Comparison of ENCODE assay signal across 8 cellular contexts in the genomic region with DNA sequence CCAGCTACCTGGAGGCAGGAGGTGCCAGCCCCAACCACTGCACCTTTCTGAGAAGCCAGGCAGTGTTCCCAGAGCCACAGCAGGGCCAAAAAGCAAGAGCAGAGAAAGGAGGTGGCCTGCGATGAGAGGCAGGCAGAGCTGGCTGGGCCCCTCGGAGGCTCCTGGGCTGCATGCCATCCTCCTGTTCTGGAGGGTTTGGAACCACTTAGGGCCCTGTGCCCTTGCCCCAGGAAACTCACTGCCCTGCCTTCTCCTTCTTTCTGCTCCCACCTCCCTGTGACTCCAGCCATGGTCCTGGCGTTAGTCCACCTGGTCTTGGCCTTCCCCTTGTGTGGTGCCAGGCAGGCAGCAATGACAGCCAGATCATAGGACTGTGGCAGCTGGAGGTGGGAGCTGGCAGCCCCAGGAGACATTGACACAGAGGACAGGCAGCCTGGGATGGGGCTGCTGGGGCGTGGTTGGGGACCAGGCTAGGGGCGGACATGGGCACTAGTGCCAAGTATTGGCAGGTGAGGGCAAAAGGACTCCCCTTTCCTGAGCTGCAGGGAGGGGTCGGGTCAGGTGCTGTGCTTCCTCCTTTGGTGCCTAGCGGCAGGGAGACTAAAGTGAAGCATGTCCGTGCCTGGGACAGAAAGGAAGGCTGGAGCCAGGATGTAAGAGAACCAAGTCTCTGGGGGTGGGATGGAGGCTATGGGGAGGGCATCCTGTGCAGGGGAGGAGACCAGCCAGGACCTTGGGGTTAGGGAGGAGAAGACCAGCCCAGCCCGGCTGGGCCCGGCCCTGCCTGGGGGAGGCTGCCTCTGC. TPM values are rescaled to one million over a fixed set of nuclear protein-coding genes. Genes with fewer than 3 reads are reported as not detected.
A peak's percentile ranks its signal among the peaks of the same experiment; 100 is the strongest.
DNase-seq lines count a peak whose midpoint lies in the region; ATAC-seq and TF ChIP-seq lines count a peak whose summit lies in the region.

No MANE protein-coding gene starts in this region.

- peak overlapping the region in 1 of 8 donors; percentile 77 for H3K27ac Mint-ChIP-seq in CD8-positive, alpha-beta memory T cell

- peak overlapping the region in 6 of 7 donors; percentile 58 to 79 (median 63) for H3K4me3 Mint-ChIP-seq in CD8-positive, alpha-beta memory T cell

- no peak overlapping the region for H3K4me3 ChIP-seq in CD8-positive, alpha-beta memory T cell (ENCODE audit: low read length)
- H3K4me3 ChIP-seq in LNCaP clone FGC (ENCODE audit: low read depth, low read length) (peak overlapping the region; percentile 56), neuron (ENCODE audit: low read length) (peak overlapping the region; percentile 58)

- ATAC-seq in GM18861 (IDR thresholded peaks at IDR 0.05; ENCODE audit: unreplicated experiment) = no peak

- peaks cover 5% of the 10 kb centered on the region for H3K4me1 ChIP-seq in CD8-positive, alpha-beta memory T cell (ENCODE audit: insufficient read depth, low read length)
- H3K4me1 ChIP-seq in neuron (ENCODE audit: insufficient read depth, low read length) = peaks cover 13% of the 10 kb centered on the region

- peaks cover 5 to 12% (median 5%) of the 10 kb centered on the region in 3 donors for H3K4me1 Mint-ChIP-seq in CD8-positive, alpha-beta memory T cell

- peaks cover 6% of the 10 kb centered on the region for H3K27me3 ChIP-seq in CD8-positive, alpha-beta memory T cell (ENCODE audit: insufficient read depth, low read length, poor library complexity, severe bottlenecking)
- H3K27me3 ChIP-seq in neuron (ENCODE audit: insufficient read depth, low read length) = no peaks in the 10 kb centered on the region

- no peak overlapping the region for H3K27ac ChIP-seq in CD8-positive, alpha-beta memory T cell (ENCODE audit: low read depth, low read length)

- H3K9me3 ChIP-seq in CD8-positive, alpha-beta memory T cell (ENCODE audit: low read length) = no peaks in the 10 kb centered on the region
- H3K9me3 ChIP-seq in neuron (ENCODE audit: low read length) = peaks cover 3% of the 10 kb centered on the region

- H3K9me3 Mint-ChIP-seq in CD8-positive, alpha-beta memory T cell = peaks cover 0 to 2% (median 0%) of the 10 kb centered on the region in 5 donors

- POLR2A ChIA-PET in CD8-positive, alpha-beta memory T cell (lab: Charles Lee) = no interaction called here

- DNase-seq in CD8-positive, alpha-beta memory T cell = no peak
- DNase-seq in LNCaP clone FGC (ENCODE audit: low read depth) = no peak
- peak; percentile 21 for DNase-seq in ecto neural progenitor cell (ENCODE audit: low spot score)
- DNase-seq in UCSD-AML1 (lab: John Stamatoyannopoulos, UW; ENCODE audit: unreplicated experiment) = no peak
- DNase-seq in NCI-H2227 treated with DMSO at 0.1 percent for 48 hours (lab: John Stamatoyannopoulos, UW) = no peak
- no peak for DNase-seq in stimulated activated naive CD4-positive, alpha-beta T cell treated with Interleukin-2 at 50 U/mL for 16 hours (lab: John Stamatoyannopoulos, UW)

- H3K36me3 Mint-ChIP-seq in CD8-positive, alpha-beta memory T cell = no peaks in the 10 kb centered on the region

- no peak overlapping the region for H2AFZ ChIP-seq in neuron (ENCODE audit: low read depth, low read length)

- H3K36me3 ChIP-seq in CD8-positive, alpha-beta memory T cell (ENCODE audit: insufficient read depth, low read length) = no peaks in the 10 kb centered on the region
- H3K36me3 ChIP-seq in neuron (ENCODE audit: insufficient read depth, low read length) = no peaks in the 10 kb centered on the region

- peaks cover 15 to 22% of the 10 kb centered on the region in 2 donors for H3K27me3 Mint-ChIP-seq in CD8-positive, alpha-beta memory T cell

- CTCF ChIA-PET in CD8-positive, alpha-beta memory T cell (lab: Charles Lee) = interaction anchor here (2.8 kb wide), 1 partner anchor 16 kb away, joined by 7 read pairs; no protein-coding TSS in a partner anchor

- TF ChIP-seq CTCF in LNCaP clone FGC (IDR thresholded peaks at IDR 0.05; ENCODE audit: control insufficient read depth, extremely low read depth, insufficient read depth) = no peak

RNA-seq across cellular contexts. Expression of gene APLN, which starts 1.4 kb away (rescaled TPM):
- under 1 TPM; 0.11 TPM for total RNA-seq in CD8-positive, alpha-beta memory T cell
- polyA plus RNA-seq in CD8-positive, alpha-beta memory T cell = not detected
